21 cellular contexts compared by ENCODE assay signal in genomic region chr4:153314915-153315314, GRCh38.
"Had no signal": no experiment of that assay in that cellular context is flagged by ENCODE, and none has a peak within 500 bp of the region (broad histone marks: within the 10 kb centered on the region; RNA-seq: fewer than 3 reads in every experiment).

No MANE protein-coding gene starts in this region.

- H3K9me3 ChIP-seq: MG63 had no signal

- H3K4me3 ChIP-seq: MG63 had no signal

- H3K36me3 ChIP-seq: MG63 had no signal

- ATAC-seq: HepG2, Panc1, PC-3 had no signal

- H3K27me3 ChIP-seq: MG63 had no signal

- H3K27ac ChIP-seq: RWPE1 had no signal

- DNase-seq: IMR-90, Karpas-422, KG1, MG63, NCI-H1092, NCI-H1105 treated with DMSO at 0.1 percent for 48 hours, NCI-H1417 treated with DMSO at 0.1 percent for 48 hours, NCI-H146, NCI-H1694 treated with DMSO at 0.1 percent for 48 hours, NCI-H1930, NCI-H2081, NCI-H2107, NCI-H2227 treated with DMSO at 0.1 percent for 48 hours, NCI-H524, NCI-H526 treated with DMSO at 0.1 percent for 48 hours, NCI-H748 treated with DMSO at 0.1 percent for 48 hours, PC-3, SHP77 had no signal
